8 cellular contexts compared by ENCODE assay signal in genomic region chr7:102616507-102617125, GRCh38. TPM values are rescaled to one million over a fixed set of nuclear protein-coding genes. Genes with fewer than 3 reads are reported as not detected.
DNase-seq lines count a peak whose midpoint lies in the region; ATAC-seq, FAIRE-seq and TF ChIP-seq lines count a peak whose summit lies in the region.
"Not testable (repeated sequence)": the region's sequence is repeated elsewhere in the genome, so short reads cannot be mapped to it uniquely, and the experiment has no call there.

TSS of gene RASA4 (minus strand) at chr7:102616756. CDS start at chr7:102616689, 67 bp downstream.

- ATAC-seq in GM21423 (IDR thresholded peaks at IDR 0.05; ENCODE audit: unreplicated experiment) = peak; percentile 68
- ATAC-seq in HG03175 (IDR thresholded peaks at IDR 0.05; ENCODE audit: unreplicated experiment) = peak; percentile 79
- ATAC-seq in naive thymus-derived CD4-positive, alpha-beta T cell = peak; percentile 99

- peak within 1 kb of the TSS; percentile 46 for H3K4me2 ChIP-seq in DOHH2 (ENCODE audit: low read length)
- H3K4me2 ChIP-seq in SK-N-SH = peak within 1 kb of the TSS; percentile 55; the same call in 1 of the 2 replicates

- not testable (repeated sequence) for H3K9me3 Mint-ChIP-seq in activated naive CD8-positive, alpha-beta T cell (ENCODE audit: low read depth); naive thymus-derived CD4-positive, alpha-beta T cell

- H3K4me1 Mint-ChIP-seq in activated naive CD8-positive, alpha-beta T cell (ENCODE audit: low read depth); naive thymus-derived CD4-positive, alpha-beta T cell: not testable (repeated sequence)

- not testable (repeated sequence) for TF ChIP-seq EP300 in SK-N-SH (IDR thresholded peaks at IDR 0.05; ENCODE audit: borderline replicate concordance in 1 of 2, low read depth in 1 of 2, low read length in 1 of 2)

- not testable (repeated sequence) for FAIRE-seq in frontal cortex (lab: Jason Lieb, UNC)

- intact Hi-C loops in naive thymus-derived CD4-positive, alpha-beta T cell (cut with micrococcal nuclease) = not testable (repeated sequence)

- H3K9ac ChIP-seq in SK-N-SH = peak within 1 kb of the TSS; percentile 43; the same call in 1 of the 2 replicates

- not testable (repeated sequence) for TF ChIP-seq RAD21 in SK-N-SH (IDR thresholded peaks at IDR 0.05; ENCODE audit: low read length)

- not testable (repeated sequence) for H3K27me3 ChIP-seq in DOHH2 (ENCODE audit: control insufficient read depth, low read length); SK-N-SH (ENCODE audit: insufficient read depth); naive thymus-derived CD4-positive, alpha-beta T cell (ENCODE audit: control insufficient read depth in 2 of 2, insufficient read depth in 2 of 2, low read length in 2 of 2)

- H3K27ac Mint-ChIP-seq in activated naive CD8-positive, alpha-beta T cell = not testable (repeated sequence)
- peak within 1 kb of the TSS in 1 of 9 donors; percentile 67 for H3K27ac Mint-ChIP-seq in naive thymus-derived CD4-positive, alpha-beta T cell

- H2AFZ ChIP-seq in SK-N-SH (ENCODE audit: low read depth) = not testable (repeated sequence)

- not testable (repeated sequence) for H3F3A ChIP-seq in DOHH2 (ENCODE audit: control insufficient read depth, insufficient read depth); SK-N-SH (replicated peaks; ENCODE audit: insufficient read depth)

- not testable (repeated sequence) for TF ChIP-seq CTCF in DOHH2 (IDR thresholded peaks at IDR 0.05; ENCODE audit: low read depth, low read length, poor library complexity, severe bottlenecking); SK-N-SH (IDR thresholded peaks at IDR 0.05); subcutaneous adipose tissue (IDR thresholded peaks at IDR 0.05; ENCODE audit: low read depth)

- not testable (repeated sequence) for DNase-seq in SK-N-SH; frontal cortex (ENCODE audit: low spot score in 2 of 2)
- DNase-seq in naive thymus-derived CD4-positive, alpha-beta T cell = peak in 6 of 9 donors; percentile 10 to 70 (median 40)

- not testable (repeated sequence) for H4K20me1 ChIP-seq in DOHH2 (ENCODE audit: control insufficient read depth, insufficient read depth, low read depth, low read length); SK-N-SH (ENCODE audit: insufficient read depth)

- 0 out of 2 replicates have a peak within 1 kb of the TSS, but pooled peaks have one; percentile 30 for H3K4me3 ChIP-seq in DOHH2 (ENCODE audit: low read length)
- H3K4me3 ChIP-seq in SK-N-SH (ENCODE audit: low read depth in 2 of 2, low read length in 1 of 2) = peak within 1 kb of the TSS in 1 of 2 experiments; percentile 46; a peak in 2 of 4 replicates
- not testable (repeated sequence) for H3K4me3 ChIP-seq in naive thymus-derived CD4-positive, alpha-beta T cell (ENCODE audit: low read length)

- H3K79me2 ChIP-seq in DOHH2 (ENCODE audit: control insufficient read depth, low read length); SK-N-SH (ENCODE audit: insufficient read depth): not testable (repeated sequence)

- peak within 1 kb of the TSS; percentile 42 for H3K4me3 Mint-ChIP-seq in activated naive CD8-positive, alpha-beta T cell
- peak within 1 kb of the TSS in 4 of 10 donors; percentile 16 to 76 (median 54) for H3K4me3 Mint-ChIP-seq in naive thymus-derived CD4-positive, alpha-beta T cell

- H3K9me2 ChIP-seq in DOHH2 (replicated peaks; ENCODE audit: control insufficient read depth, low read length); SK-N-SH: not testable (repeated sequence)

- H3K4me1 ChIP-seq in DOHH2 (ENCODE audit: control insufficient read depth, low read length) = peaks cover 11% of the 10 kb centered on the region
- not testable (repeated sequence) for H3K4me1 ChIP-seq in SK-N-SH (ENCODE audit: control insufficient read depth in 1 of 2, insufficient read depth in 2 of 2, low read depth in 1 of 2, low read length in 1 of 2); naive thymus-derived CD4-positive, alpha-beta T cell (ENCODE audit: control insufficient read depth in 2 of 2, insufficient read depth in 2 of 2, low read length in 2 of 2)

- H3K36me3 Mint-ChIP-seq in activated naive CD8-positive, alpha-beta T cell; naive thymus-derived CD4-positive, alpha-beta T cell: not testable (repeated sequence)

- CTCF ChIA-PET in SK-N-SH (lab: Yijun Ruan, JAX); naive thymus-derived CD4-positive, alpha-beta T cell (lab: Charles Lee): not testable (repeated sequence)

- 2% methylated on average over 14 of the region's 62 CpGs for WGBS in SK-N-SH (ENCODE audit: low lambda C conversion rate)

- not testable (repeated sequence) for H3K36me3 ChIP-seq in DOHH2 (ENCODE audit: control insufficient read depth, low read length); SK-N-SH (replicated peaks in 1 of 2; ENCODE audit: control insufficient read depth in 1 of 2, insufficient read depth in 2 of 2, low read length in 1 of 2); naive thymus-derived CD4-positive, alpha-beta T cell (ENCODE audit: control insufficient read depth in 2 of 3, insufficient read depth in 3 of 3, low read length in 3 of 3)

- POLR2A ChIA-PET in SK-N-SH (lab: Yijun Ruan, JAX); naive thymus-derived CD4-positive, alpha-beta T cell (lab: Charles Lee): not testable (repeated sequence)

- H3K9me3 ChIP-seq in DOHH2 (ENCODE audit: control insufficient read depth, insufficient read depth, low read length); SK-N-SH; naive thymus-derived CD4-positive, alpha-beta T cell (ENCODE audit: control insufficient read depth in 2 of 3, low read length in 3 of 3): not testable (repeated sequence)

- not testable (repeated sequence) for H3K27me3 Mint-ChIP-seq in activated naive CD8-positive, alpha-beta T cell; naive thymus-derived CD4-positive, alpha-beta T cell

- not testable (repeated sequence) for H3K27ac ChIP-seq in DOHH2 (ENCODE audit: low read depth, low read length); SK-N-SH (ENCODE audit: low read depth in 2 of 2, low read length in 1 of 2); naive thymus-derived CD4-positive, alpha-beta T cell (ENCODE audit: low read depth, low read length)

RNA-seq across cellular contexts. Expression of gene RASA4, which starts in this region (rescaled TPM):
- polyA plus RNA-seq in SK-N-SH (2012; rRNA removed) = 29.2 and 31.7 TPM in 2 replicates
- polyA plus RNA-seq in SK-N-SH (2012; cell fraction: cytosol; rRNA removed) = 9.6 and 18.6 TPM in 2 replicates
- 139 and 250 TPM in 2 replicates for polyA plus RNA-seq in SK-N-SH (2012; cell fraction: nucleus; rRNA removed)
- total RNA-seq in frontal cortex = 27.3 TPM
- total RNA-seq in naive thymus-derived CD4-positive, alpha-beta T cell = 100 to 1,000 TPM in 2 of 5 experiments, 10 to 100 TPM in 3; 44.0 to 104 (median 62.9) TPM
- polyA plus RNA-seq in naive thymus-derived CD4-positive, alpha-beta T cell = 10 to 100 TPM; 24.6 to 44.1 TPM
- total RNA-seq in subcutaneous adipose tissue = 10 to 100 TPM; 19.9 to 60.6 (median 38.2) TPM
